In genomic region chr6:75205776-75206334, GRCh38 we compare ENCODE assay signal across 8 cellular contexts. TPM values are rescaled to one million over a fixed set of nuclear protein-coding genes. Genes with fewer than 3 reads are reported as not detected.
DNase-seq lines count a peak whose midpoint lies in the region; ATAC-seq, FAIRE-seq and TF ChIP-seq lines count a peak whose summit lies in the region.

Gene COL12A1, minus strand, starts transcription at chr6:75206053. Its CDS starts 3,261 bp downstream, at chr6:75202792.

- TF ChIP-seq POLR2A in HepG2 (IDR thresholded peaks at IDR 0.05; ENCODE audit: insufficient read depth in 1 of 2, low read depth in 2 of 2, low read length in 2 of 2), result no peak

- no peaks in the 10 kb centered on the region for H4K20me1 ChIP-seq in HepG2 (ENCODE audit: insufficient read depth, low read length)

- FAIRE-seq in HepG2 (lab: Jason Lieb, UNC), result no peak

- TF ChIP-seq RAD21 in HepG2 (CRISPR knock-in tag; IDR thresholded peaks at IDR 0.05), result no peak

- in situ Hi-C loops in HepG2 (cut with HindIII; ENCODE audit: extremely low pct_ligation_motif_present, low pct_unique_long_range_greater_than_20kb), result loop anchor here (10.0 to 25.0 kb wide), 6 partner anchors 451 to 1469 kb away; no protein-coding TSS in a partner anchor

- no peak within 1 kb of the TSS for H3K9ac ChIP-seq in HepG2 (ENCODE audit: insufficient read depth, low read depth, low read length)

- TF ChIP-seq CTCF in A673 (conservative IDR thresholded peaks at IDR 0.05; ENCODE audit: low read depth, low read length) (no peak), GM10248 (IDR thresholded peaks at IDR 0.05; ENCODE audit: control extremely low read depth, extremely low read depth, low read depth, missing control alignments) (no peak), dorsolateral prefrontal cortex (IDR thresholded peaks at IDR 0.05 in 54 of 56, conservative IDR thresholded peaks at IDR 0.05 in 2 of 56; ENCODE audit: low read depth in 1 of 56, partially characterized antibody in 56 of 56) (peak in 2 of 56 donors; percentile 4 to 9), HepG2 (CRISPR knock-in tag; IDR thresholded peaks at IDR 0.05) (no peak)

- no TSS peak for BruUV-seq in A673 (replicated peaks; lab: Mats Ljungman, UMichigan)
- no TSS peak for BruUV-seq in HepG2 (replicated peaks; lab: Mats Ljungman, UMichigan)

- peak within 1 kb of the TSS; percentile 66 for H3K4me3 Mint-ChIP-seq in stimulated activated naive CD8-positive, alpha-beta T cell treated with anti-CD3 and anti-CD28 coated beads, Interleukin-15, Interleukin-2, amounts not matched to agents 100 ng/mL and 50 ng/mL, for 24 hours

- WGBS in HepG2 (ENCODE audit: low lambda C conversion rate), result 9% methylated on average over 17 of the region's 55 CpGs

- CTCF ChIA-PET in A673 (lab: Charles Lee), result interaction anchor here (0.5 to 2.5 kb wide), 2 partner anchors 1114 to 1236 kb away, joined by 3 to 6 read pairs; no protein-coding TSS in a partner anchor
- CTCF ChIA-PET in GM10248 (lab: Yijun Ruan, JAX), result interaction anchor here (1.0 to 6.6 kb wide), 7 partner anchors 15 to 1472 kb away, joined by 3 to 55 read pairs (median 25); no protein-coding TSS in a partner anchor
- CTCF ChIA-PET in HepG2 (lab: Yijun Ruan, JAX; ENCODE audit: low intra/inter-chr PET ratio, low total read pairs), result no interaction called here

- no peak for TF ChIP-seq EP300 in HepG2 (IDR thresholded peaks at IDR 0.05; ENCODE audit: low read depth in 2 of 2, low read length in 2 of 2)
- TF ChIP-seq EP300 in HepG2 (CRISPR knock-in tag; IDR thresholded peaks at IDR 0.05; ENCODE audit: borderline replicate concordance), result no peak

- no peaks in the 10 kb centered on the region for H3K9me3 Mint-ChIP-seq in stimulated activated naive CD8-positive, alpha-beta T cell treated with anti-CD3 and anti-CD28 coated beads, Interleukin-15, Interleukin-2, amounts not matched to agents 100 ng/mL and 50 ng/mL, for 24 hours

- POLR2A ChIA-PET in A673 (lab: Charles Lee; ENCODE audit: low non-redundant PET), result no interaction called here
- POLR2A ChIA-PET in GM10248 (lab: Yijun Ruan, JAX), result no interaction called here
- POLR2A ChIA-PET in HepG2 (lab: Yijun Ruan, JAX), result no interaction called here

- H3K27me3 ChIP-seq in A673 (replicated peaks; ENCODE audit: insufficient read depth, low read depth, low read length, poor library complexity) (peaks cover 22% of the 10 kb centered on the region), dorsolateral prefrontal cortex (peaks cover 0 to 79% (median 51%) of the 10 kb centered on the region in 45 donors), HepG2 (ENCODE audit: control insufficient read depth in 1 of 2, insufficient read depth in 2 of 2, low read length in 2 of 2) (peaks cover 6 to 64% of the 10 kb centered on the region in 2 experiments; a peak in 4 of 5 replicates)

- H3K36me3 ChIP-seq in A673 (ENCODE audit: insufficient read depth, low read length, poor library complexity, severe bottlenecking), result no peaks in the 10 kb centered on the region
- no peaks in the 10 kb centered on the region for H3K36me3 ChIP-seq in HepG2 (replicated peaks in 1 of 2; ENCODE audit: control insufficient read depth in 1 of 2, insufficient read depth in 2 of 2, low read length in 2 of 2)

- no peak within 1 kb of the TSS for H3K27ac ChIP-seq in A673 (ENCODE audit: low read depth, low read length, poor library complexity, severe bottlenecking)
- H3K27ac ChIP-seq in dorsolateral prefrontal cortex, result peak within 1 kb of the TSS in 32 of 59 donors; percentile 2 to 73 (median 48)
- no peak within 1 kb of the TSS for H3K27ac ChIP-seq in HepG2 (ENCODE audit: extremely low read length, insufficient read depth, low read length)

- H3K27me3 Mint-ChIP-seq in stimulated activated naive CD8-positive, alpha-beta T cell treated with anti-CD3 and anti-CD28 coated beads, Interleukin-15, Interleukin-2, amounts not matched to agents 100 ng/mL and 50 ng/mL, for 24 hours, result peaks cover 93% of the 10 kb centered on the region

- no peak within 1 kb of the TSS for H2AFZ ChIP-seq in HepG2 (ENCODE audit: low read length)

- ATAC-seq in HepG2, result peak; percentile 41
- ATAC-seq in GM21529 (IDR thresholded peaks at IDR 0.05; ENCODE audit: unreplicated experiment), result no peak

- peak within 1 kb of the TSS; percentile 41 for H3K27ac Mint-ChIP-seq in stimulated activated naive CD8-positive, alpha-beta T cell treated with anti-CD3 and anti-CD28 coated beads, Interleukin-15, Interleukin-2, amounts not matched to agents 100 ng/mL and 50 ng/mL, for 24 hours

- H3K36me3 Mint-ChIP-seq in stimulated activated naive CD8-positive, alpha-beta T cell treated with anti-CD3 and anti-CD28 coated beads, Interleukin-15, Interleukin-2, amounts not matched to agents 100 ng/mL and 50 ng/mL, for 24 hours (ENCODE audit: low read depth), result no peaks in the 10 kb centered on the region

- no peaks in the 10 kb centered on the region for H3K79me2 ChIP-seq in HepG2 (ENCODE audit: insufficient read depth, low read length)

- intact Hi-C loops in A673 (cut with micrococcal nuclease; ENCODE audit: unreplicated experiment) (loop anchor here (2.0 to 10.0 kb wide), 3 partner anchors 461 to 795 kb away; no protein-coding TSS in a partner anchor), dorsolateral prefrontal cortex (cut with DNase I) (loop anchor here (5.0 to 10.0 kb wide), 9 partner anchors 799 to 1529 kb away; no protein-coding TSS in a partner anchor), HepG2 (cut with micrococcal nuclease; ENCODE audit: unreplicated experiment) (loop anchor here (2.0 to 10.0 kb wide), 3 partner anchors 307 to 1351 kb away; no protein-coding TSS in a partner anchor)

- DNase-seq in A673 (ENCODE audit: low spot score), result peak; percentile 75
- DNase-seq in GM10248 (ENCODE audit: extremely low spot score), result peak; percentile 22
- DNase-seq in SHP77 treated with DMSO at 0.1 percent for 48 hours (lab: John Stamatoyannopoulos, UW), result peak; percentile 36
- DNase-seq in dorsolateral prefrontal cortex, result peak in 5 of 10 donors; percentile 36 to 64 (median 49)
- no peak for DNase-seq in HepG2 (ENCODE audit: low spot score)
- DNase-seq in DMS114 treated with DMSO at 0.1 percent for 48 hours (lab: John Stamatoyannopoulos, UW; ENCODE audit: unreplicated experiment), result no peak

- H3K4me3 ChIP-seq in A673 (ENCODE audit: low read depth, low read length, poor library complexity, severe bottlenecking) (peak within 1 kb of the TSS; percentile 53), dorsolateral prefrontal cortex (peak within 1 kb of the TSS; percentile 25 to 70 (median 52)), HepG2 (replicated peaks in 1 of 3; ENCODE audit: insufficient read depth in 1 of 3, low read depth in 2 of 3, low read length in 3 of 3) (peak within 1 kb of the TSS in 1 of 3 experiments; percentile 32; a peak in 1 of 6 replicates)

- H3K4me1 ChIP-seq in A673 (ENCODE audit: insufficient read depth, low read length, poor library complexity, severe bottlenecking) (peaks cover 18% of the 10 kb centered on the region), HepG2 (ENCODE audit: insufficient read depth, low read length) (no peaks in the 10 kb centered on the region)

- peak within 1 kb of the TSS; percentile 35; the same call in 1 of the 2 replicates for H3K4me2 ChIP-seq in HepG2 (ENCODE audit: low read depth, low read length)

- no peaks in the 10 kb centered on the region for H3K9me3 ChIP-seq in A673 (ENCODE audit: low read depth, low read length, poor library complexity, severe bottlenecking)
- no peaks in the 10 kb centered on the region for H3K9me3 ChIP-seq in HepG2 (ENCODE audit: low read length)

- H3K4me1 Mint-ChIP-seq in stimulated activated naive CD8-positive, alpha-beta T cell treated with anti-CD3 and anti-CD28 coated beads, Interleukin-15, Interleukin-2, amounts not matched to agents 100 ng/mL and 50 ng/mL, for 24 hours (ENCODE audit: low read depth), result peaks cover 56% of the 10 kb centered on the region

RNA-seq across cellular contexts. Expression of gene COL12A1, which starts in this region (rescaled TPM):
- total RNA-seq in A673 (2021) (9.3 and 9.5 TPM in 2 replicates), dorsolateral prefrontal cortex (10 to 100 TPM in 104 of 120 experiments, 1 to 10 TPM in 16; 5.0 to 28.6 (median 14.1) TPM), HepG2 (2016; rRNA removed; fragmentation: Illumina TruSeq; extraction: Trizol) (0.02 TPM in 1 of 2 replicates, not detected in the other)
- total RNA-seq in HepG2 (2016; cell fraction: cytosol; rRNA removed; fragmentation: Illumina TruSeq; extraction: Trizol; ENCODE audit: low read depth), result not detected in 2 replicates
- not detected in 2 replicates for total RNA-seq in HepG2 (2016; cell fraction: insoluble cytoplasmic fraction; rRNA removed; fragmentation: Illumina TruSeq; extraction: Trizol)
- total RNA-seq in HepG2 (2016; cell fraction: membrane; rRNA removed; fragmentation: Illumina TruSeq; extraction: Trizol), result not detected in 2 replicates
- total RNA-seq in HepG2 (2016; cell fraction: nucleus; rRNA removed; fragmentation: Illumina TruSeq; extraction: Trizol), result 0.06 TPM in 1 of 2 replicates, not detected in the other
- polyA plus RNA-seq in HepG2 (2011; rRNA removed), result 0.20 TPM in 1 of 2 replicates, not detected in the other
- polyA plus RNA-seq in HepG2 (2011; cell fraction: cytosol; rRNA removed), result 0.01 TPM in 1 of 2 replicates, not detected in the other
- 0.07 TPM in 1 of 2 replicates, not detected in the other for polyA plus RNA-seq in HepG2 (2011; cell fraction: nucleus; rRNA removed)
- 0.01 TPM in 1 of 2 replicates, not detected in the other for polyA plus RNA-seq in HepG2 (2012)
- not detected in 2 replicates for polyA plus RNA-seq in HepG2 (2016; cell fraction: cytosol; fragmentation: Illumina TruSeq; extraction: Trizol; ENCODE audit: low read depth)
- not detected in 2 replicates for polyA plus RNA-seq in HepG2 (2016; cell fraction: insoluble cytoplasmic fraction; fragmentation: Illumina TruSeq; extraction: Trizol; ENCODE audit: low read depth)
- polyA plus RNA-seq in HepG2 (2016; cell fraction: membrane; fragmentation: Illumina TruSeq; extraction: Trizol; ENCODE audit: low read depth), result not detected in 2 replicates
- polyA plus RNA-seq in HepG2 (2016; cell fraction: nucleus; fragmentation: Illumina TruSeq; extraction: Trizol; ENCODE audit: insufficient read depth, low read depth), result 0.12 TPM in 1 of 2 replicates, not detected in the other
- 328 TPM in 1 of 2 replicates, not detected in the other for polyA minus RNA-seq in HepG2 (2011; rRNA and poly(A)+ RNA removed; ENCODE audit: low replicate concordance)
- polyA minus RNA-seq in HepG2 (2011; cell fraction: cytosol; rRNA and poly(A)+ RNA removed), result 0.79 and 2.3 TPM in 2 replicates
- 0.12 and 0.77 TPM in 2 replicates for polyA minus RNA-seq in HepG2 (2011; cell fraction: nucleus; rRNA and poly(A)+ RNA removed)

Comparison
In these comparisons a context has a peak if more than half of its experiments do, and no peak if none do; other contexts are left out.
1. DNase-seq: peak in A673 (single experiment), GM10248 (single experiment) and SHP77 treated with DMSO at 0.1 percent for 48 hours (single experiment); none in HepG2 (single experiment) and DMS114 treated with DMSO at 0.1 percent for 48 hours (single experiment).
2. H3K27ac ChIP-seq: peak in dorsolateral prefrontal cortex (32 of 59); none in A673 (single experiment) and HepG2 (single experiment).